In genomic region chr9:137200311-137201204, GRCh38 we compare ENCODE assay signal across 8 cellular contexts. TPM values are rescaled to one million over a fixed set of nuclear protein-coding genes. Genes with fewer than 3 reads are reported as not detected.
DNase-seq lines count a peak whose midpoint lies in the region; ATAC-seq and TF ChIP-seq lines count a peak whose summit lies in the region.

Gene TPRN, minus strand, starts transcription at chr9:137200741. Its CDS starts 30 bp downstream, at chr9:137200711.

- no peaks in the 10 kb centered on the region for H3K27me3 ChIP-seq in PC-9 (ENCODE audit: insufficient read depth, low read depth)
- H3K27me3 ChIP-seq in esophagus (ENCODE audit: control insufficient read depth in 1 of 2, insufficient read depth in 2 of 2, low read length in 2 of 2): no peaks in the 10 kb centered on the region
- no peaks in the 10 kb centered on the region for H3K27me3 ChIP-seq in mucosa of stomach (ENCODE audit: control insufficient read depth, insufficient read depth, low read length)

- WGBS in esophagus, 2 donors: 1% methylated on average over 95 to 118 of the region's 118 CpGs

- peaks cover 42% of the 10 kb centered on the region for H3K4me1 Mint-ChIP-seq in activated T-cell treated with anti-CD3 and anti-CD28 coated beads, Interleukin-2, amount 50 U/mL, for 24 hours (ENCODE audit: low read depth)

- DNase-seq in DMS153 (lab: John Stamatoyannopoulos, UW) (peak; percentile 98), PC-9 (peak; percentile 97 to 100)
- peak; percentile 98 for DNase-seq in Jurkat, Clone E6-1 (ENCODE audit: low read depth, low spot score)
- DNase-seq in activated T-cell treated with anti-CD3 and anti-CD28 coated beads, Interleukin-2, amount 50 U/mL, for 24 hours: peak; percentile 96
- peak; percentile 93 for DNase-seq in stimulated activated CD8-positive, alpha-beta memory T cell treated with anti-CD3 and anti-CD28 coated beads, Interleukin-7, amount 100 ng/mL, for 1 hour (ENCODE audit: low read depth in 2 of 2)

- peak within 1 kb of the TSS; percentile 66 for H3K9ac ChIP-seq in mucosa of stomach (ENCODE audit: low read length)

- H3K9me3 ChIP-seq in PC-9 (ENCODE audit: insufficient read depth, low read depth) (no peaks in the 10 kb centered on the region), esophagus (ENCODE audit: control insufficient read depth in 2 of 2, insufficient read depth in 1 of 2, low read depth in 1 of 2, low read length in 1 of 2) (no peaks in the 10 kb centered on the region), mucosa of stomach (ENCODE audit: control insufficient read depth, low read length) (no peaks in the 10 kb centered on the region)

- POLR2A ChIA-PET in PC-9 (lab: Charles Lee; ENCODE audit: unreplicated experiment): interaction anchor here (0.6 to 1.0 kb wide), 10 partner anchors 12 to 470 kb away, joined by 3 to 20 read pairs (median 5); partner anchors contain the start of genes ANAPC2, CYSRT1, RNF224 and SSNA1

- peak within 1 kb of the TSS; percentile 78 for H3K4me3 ChIP-seq in Jurkat, Clone E6-1 (ENCODE audit: low read length)
- H3K4me3 ChIP-seq in PC-9 (peak within 1 kb of the TSS; percentile 81), esophagus (ENCODE audit: low read depth in 1 of 2, low read length in 2 of 2) (peak within 1 kb of the TSS; percentile 75 to 79), mucosa of stomach (ENCODE audit: low read length) (peak within 1 kb of the TSS; percentile 44)

- peaks cover 42% of the 10 kb centered on the region; the same call in 1 of the 2 replicates for H3F3A ChIP-seq in PC-9 (ENCODE audit: insufficient read depth, low read depth)

- H3K4me2 ChIP-seq in PC-9: peak within 1 kb of the TSS; percentile 98

- no peak within 1 kb of the TSS for H2AFZ ChIP-seq in PC-9

- no peaks in the 10 kb centered on the region for H3K27me3 Mint-ChIP-seq in activated T-cell treated with anti-CD3 and anti-CD28 coated beads, Interleukin-2, amount 50 U/mL, for 24 hours

- H3K27ac Mint-ChIP-seq in activated T-cell treated with anti-CD3 and anti-CD28 coated beads, Interleukin-2, amount 50 U/mL, for 24 hours: peak within 1 kb of the TSS; percentile 90

- CTCF ChIA-PET in PC-9 (lab: Charles Lee): interaction anchor here (0.6 to 0.9 kb wide), 5 partner anchors 12 to 81 kb away, joined by 3 to 9 read pairs (median 5); partner anchors contain the start of genes ANAPC2, RNF224 and SSNA1

- H4K20me1 ChIP-seq in PC-9 (ENCODE audit: insufficient read depth): peaks cover 35% of the 10 kb centered on the region

- H3K36me3 ChIP-seq in PC-9 (ENCODE audit: low read depth) (no peaks in the 10 kb centered on the region), esophagus (ENCODE audit: control insufficient read depth in 2 of 2, insufficient read depth in 2 of 2, low read length in 1 of 2) (no peaks in the 10 kb centered on the region), mucosa of stomach (ENCODE audit: control insufficient read depth, insufficient read depth, low read length) (no peaks in the 10 kb centered on the region)

- peaks cover 78% of the 10 kb centered on the region for H3K79me2 ChIP-seq in PC-9 (ENCODE audit: low read depth)

- H3K9me2 ChIP-seq in PC-9 (ENCODE audit: insufficient read depth): no peaks in the 10 kb centered on the region

- peaks cover 20% of the 10 kb centered on the region for H3K36me3 Mint-ChIP-seq in activated T-cell treated with anti-CD3 and anti-CD28 coated beads, Interleukin-2, amount 50 U/mL, for 24 hours (ENCODE audit: low read depth)

- H3K27ac ChIP-seq in PC-9 (no peak within 1 kb of the TSS), esophagus (ENCODE audit: low read depth in 2 of 2, low read length in 1 of 2) (peak within 1 kb of the TSS; percentile 90 to 93)

- peak within 1 kb of the TSS; percentile 87 for H3K4me3 Mint-ChIP-seq in activated T-cell treated with anti-CD3 and anti-CD28 coated beads, Interleukin-2, amount 50 U/mL, for 24 hours

- H3K4me1 ChIP-seq in PC-9 (replicated peaks; ENCODE audit: insufficient read depth) (peaks cover 61% of the 10 kb centered on the region), esophagus (ENCODE audit: control insufficient read depth in 2 of 2, insufficient read depth in 2 of 2, low read length in 1 of 2) (peaks cover 28 to 47% of the 10 kb centered on the region in 2 donors), mucosa of stomach (ENCODE audit: control insufficient read depth, insufficient read depth, low read length) (peaks cover 55% of the 10 kb centered on the region)

- intact Hi-C loops in PC-9 (cut with micrococcal nuclease; ENCODE audit: unreplicated experiment): loop anchor here (1.0 to 2.0 kb wide), 2 partner anchors 11 to 16 kb away; a partner anchor contains a TSS

- peak; percentile 79 for ATAC-seq in GM21619 (IDR thresholded peaks at IDR 0.05; ENCODE audit: unreplicated experiment)

- no peak for TF ChIP-seq CTCF in PC-9 (conservative IDR thresholded peaks at IDR 0.05)

- BruUV-seq in PC-9 (replicated peaks; lab: Mats Ljungman, UMichigan): no TSS peak

- H3K9me3 Mint-ChIP-seq in activated T-cell treated with anti-CD3 and anti-CD28 coated beads, Interleukin-2, amount 50 U/mL, for 24 hours: no peaks in the 10 kb centered on the region

RNA-seq across cellular contexts. Expression of gene TPRN, which starts in this region (rescaled TPM):
- 16.9 TPM for polyA plus RNA-seq in Jurkat, Clone E6-1 (2012; ENCODE audit: insufficient read depth, insufficient read length)
- 61.0 and 61.8 TPM in 2 replicates for total RNA-seq in PC-9 (2021)
- polyA plus RNA-seq in esophagus: 10 to 100 TPM; 12.8 to 19.9 TPM
